Comparison of ENCODE assay signal across 25 cellular contexts in the genomic region with DNA sequence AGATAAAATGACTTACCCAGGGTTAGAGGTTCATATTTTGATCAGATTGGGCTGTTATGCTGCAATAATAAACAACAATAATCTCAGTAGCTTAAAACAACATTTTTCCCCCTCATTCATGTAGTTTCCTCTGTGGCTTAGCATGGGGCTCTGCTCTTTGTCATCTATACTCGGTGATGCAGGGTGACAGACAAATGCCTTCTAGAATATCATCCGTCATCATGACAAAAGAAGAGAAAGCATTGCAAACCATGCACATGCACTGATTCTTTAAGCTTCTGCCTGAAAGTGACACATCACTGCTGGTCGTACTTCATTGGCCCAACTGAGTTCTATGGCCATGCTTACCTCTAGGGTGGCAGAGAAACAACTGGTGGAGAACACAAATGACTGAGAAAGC.
"Had no signal": no experiment of that assay in that cellular context is flagged by ENCODE, and none has a peak within 500 bp of the region (broad histone marks: within the 10 kb centered on the region; RNA-seq: fewer than 3 reads in every experiment).

No MANE protein-coding gene starts in this region.

- H3K27ac ChIP-seq: colonic mucosa, coronary artery, dorsolateral prefrontal cortex, epithelial cell of prostate, esophagus muscularis mucosa, esophagus squamous epithelium, foreskin keratinocyte, gastrocnemius medialis, gastroesophageal sphincter, heart left ventricle, heart right ventricle had no signal

- H3K4me1 ChIP-seq: colonic mucosa, esophagus muscularis mucosa, esophagus squamous epithelium, gastrocnemius medialis, gastroesophageal sphincter, heart left ventricle, heart right ventricle had no signal

- H3K9me3 ChIP-seq: colonic mucosa, esophagus muscularis mucosa, esophagus squamous epithelium, gastrocnemius medialis, gastroesophageal sphincter, heart left ventricle, heart right ventricle had no signal

- H3K36me3 ChIP-seq: colonic mucosa, esophagus muscularis mucosa, esophagus squamous epithelium, gastrocnemius medialis, gastroesophageal sphincter, heart left ventricle, heart right ventricle had no signal

- H3K9me3 Mint-ChIP-seq: dendritic cell treated with granulocyte-macrophage colony-stimulating factor and Interleukin-4, amounts not matched to agents 40 ng/mL and 50 ng/mL, for 4 days had no signal

- ATAC-seq: effector memory CD8-positive, alpha-beta T cell; esophagus mucosa; foreskin keratinocyte; gastrocnemius medialis; gastroesophageal sphincter; heart left ventricle; heart right ventricle had no signal

- H3K27ac Mint-ChIP-seq: dendritic cell treated with granulocyte-macrophage colony-stimulating factor and Interleukin-4, amounts not matched to agents 40 ng/mL and 50 ng/mL, for 4 days; effector memory CD8-positive, alpha-beta T cell; endodermal cell had no signal

- DNase-seq: colonic mucosa; cortex of kidney; dermis blood vessel endothelial cell; dorsolateral prefrontal cortex; effector CD4-positive, alpha-beta T cell; effector CD8-positive, alpha-beta T cell; effector memory CD4-positive, alpha-beta T cell; effector memory CD8-positive, alpha-beta T cell; endodermal cell; erythroblast; esophagus squamous epithelium; foreskin fibroblast; foreskin keratinocyte; foreskin melanocyte; gastrocnemius medialis; glutamatergic neuron; head of caudate nucleus; heart left ventricle; heart right ventricle had no signal

- H3K4me3 Mint-ChIP-seq: dendritic cell treated with granulocyte-macrophage colony-stimulating factor and Interleukin-4, amounts not matched to agents 40 ng/mL and 50 ng/mL, for 4 days; effector memory CD8-positive, alpha-beta T cell; endodermal cell had no signal

- H3K27me3 ChIP-seq: colonic mucosa, esophagus muscularis mucosa, esophagus squamous epithelium, foreskin keratinocyte, gastrocnemius medialis, gastroesophageal sphincter, heart left ventricle had no signal

- H3K4me3 ChIP-seq: colonic mucosa, coronary artery, dorsolateral prefrontal cortex, esophagus muscularis mucosa, esophagus squamous epithelium, gastrocnemius medialis, gastroesophageal sphincter, heart left ventricle, heart right ventricle had no signal
